ENCODE assay signal across 19 cellular contexts in genomic region chr11:75439026-75439425, GRCh38. TPM values are rescaled to one million over a fixed set of nuclear protein-coding genes. Genes with fewer than 3 reads are reported as not detected.
A peak's percentile ranks its signal among the peaks of the same experiment; 100 is the strongest.
DNase-seq lines count a peak whose midpoint lies in the region; ATAC-seq and TF ChIP-seq lines count a peak whose summit lies in the region.
"Had no signal": no experiment of that assay in that cellular context is flagged by ENCODE, and none has a peak within 500 bp of the region (broad histone marks: within the 10 kb centered on the region; RNA-seq: fewer than 3 reads in every experiment).

No MANE protein-coding gene starts in this region.

- no peak overlapping the region for H2BK120ac ChIP-seq in neuronal stem cell (ENCODE audit: low read depth, low read length)

- no peak overlapping the region for H3K27ac ChIP-seq in BLaER1 treated with 17β-estradiol and CSF1 and Interleukin-3, amounts not matched to agents 10 nM and 100 nM
- H3K27ac ChIP-seq in HEK293 (ENCODE audit: extremely low read depth, low read depth, low read length): no peak overlapping the region
- H3K27ac ChIP-seq in neuronal stem cell (replicated peaks; ENCODE audit: low read length): no peak overlapping the region
- H3K27ac ChIP-seq: C4-2B, GM23248 had no signal

- no peaks in the 10 kb centered on the region for H3K27me3 Mint-ChIP-seq in activated T-helper 17 cell treated with anti-CD3 and anti-CD28 coated beads, Interleukin-2, amount 50 U/mL, for 72 hours
- H3K27me3 Mint-ChIP-seq in stimulated activated naive B cell treated with anti-CD40 and anti-IgM and Interleukin-4, amounts not matched to agents 10 μg/mL and 1 μg/mL and 100 μg/mL, for 72 hours: peaks cover 19 to 23% of the 10 kb centered on the region in 2 donors
- H3K27me3 Mint-ChIP-seq: B cell, IgD-negative memory B cell had no signal

- WGBS in neuronal stem cell (ENCODE audit: extremely low coverage in 2 of 2, insufficient read length in 2 of 2, insufficient replicate concordance in 1 of 2), 2 donors: no CpG with 5 or more reads among the region's 14 CpGs

- peak overlapping the region in 6 of 11 experiments; percentile 13 to 53 (median 36); a peak in 5 of 22 replicates for H3K4me2 ChIP-seq in BLaER1 treated with 17β-estradiol and CSF1 and Interleukin-3, amounts not matched to agents 10 nM and 100 nM
- H3K4me2 ChIP-seq in neuronal stem cell (ENCODE audit: insufficient read depth, low read length, poor library complexity, severe bottlenecking): no peak overlapping the region

- H3K36me3 ChIP-seq in BLaER1 treated with 17β-estradiol and CSF1 and Interleukin-3, amounts not matched to agents 10 nM and 100 nM: peaks cover 0 to 6% (median 0%) of the 10 kb centered on the region in 11 experiments; a peak in 2 of 22 replicates
- no peaks in the 10 kb centered on the region for H3K36me3 ChIP-seq in HEK293 (ENCODE audit: control insufficient read depth in 2 of 2, insufficient read depth in 1 of 2, low read length in 2 of 2)
- peaks cover 0 to 3% of the 10 kb centered on the region in 2 donors for H3K36me3 ChIP-seq in neuronal stem cell (replicated peaks in 1 of 2; ENCODE audit: control insufficient read depth in 2 of 2, insufficient read depth in 2 of 2, low read length in 2 of 2)

- no peak overlapping the region for H2BK5ac ChIP-seq in neuronal stem cell (ENCODE audit: low read length)

- H3K27me3 ChIP-seq in BLaER1 treated with 17β-estradiol and CSF1 and Interleukin-3, amounts not matched to agents 10 nM and 100 nM: peaks cover 0 to 2% (median 0%) of the 10 kb centered on the region in 11 experiments; a peak in 1 of 22 replicates
- H3K27me3 ChIP-seq in neuronal stem cell (ENCODE audit: control insufficient read depth in 3 of 3, insufficient read depth in 3 of 3, low read depth in 1 of 3, low read length in 3 of 3): peaks cover 0 to 49% (median 0%) of the 10 kb centered on the region in 3 experiments

- H3K4me1 Mint-ChIP-seq in activated T-helper 17 cell treated with anti-CD3 and anti-CD28 coated beads, Interleukin-2, amount 50 U/mL, for 72 hours: peaks cover 7% of the 10 kb centered on the region
- no peaks in the 10 kb centered on the region for H3K4me1 Mint-ChIP-seq in stimulated activated naive B cell treated with anti-CD40 and anti-IgM and Interleukin-4, amounts not matched to agents 10 μg/mL and 1 μg/mL and 100 μg/mL, for 72 hours
- H3K4me1 Mint-ChIP-seq: B cell had no signal

- no peak overlapping the region for H2BK12ac ChIP-seq in neuronal stem cell (ENCODE audit: low read length)

- CTCF ChIA-PET in HEK293 (lab: Yijun Ruan, JAX): interaction anchor here (0.6 to 1.4 kb wide), 4 partner anchors 12 to 160 kb away, joined by 3 read pairs; no protein-coding TSS in a partner anchor

- H2AFZ ChIP-seq in neuronal stem cell (ENCODE audit: low read length): no peak overlapping the region
- H2AFZ ChIP-seq: GM23248 had no signal

- H3K9me3 Mint-ChIP-seq in activated T-helper 17 cell treated with anti-CD3 and anti-CD28 coated beads, Interleukin-2, amount 50 U/mL, for 72 hours: no peaks in the 10 kb centered on the region
- no peaks in the 10 kb centered on the region for H3K9me3 Mint-ChIP-seq in stimulated activated naive B cell treated with anti-CD40 and anti-IgM and Interleukin-4, amounts not matched to agents 10 μg/mL and 1 μg/mL and 100 μg/mL, for 72 hours
- H3K9me3 Mint-ChIP-seq: CD4-positive, alpha-beta T cell; HFFc6; IgD-negative memory B cell had no signal

- TF ChIP-seq CTCF in HEK293 (tag by site-specific recombination; IDR thresholded peaks at IDR 0.05): no peak

- H3K9ac ChIP-seq in BLaER1 treated with 17β-estradiol and CSF1 and Interleukin-3, amounts not matched to agents 10 nM and 100 nM: peak overlapping the region in 3 of 11 experiments; percentile 6 to 27 (median 24); a peak in 2 of 22 replicates
- H3K9ac ChIP-seq in neuronal stem cell (ENCODE audit: low read depth, low read length, poor library complexity): peak overlapping the region; percentile 71
- H3K9ac ChIP-seq: GM23248 had no signal

- no peak overlapping the region for H3K23ac ChIP-seq in neuronal stem cell (ENCODE audit: low read depth, low read length, poor library complexity)

- peaks cover 0 to 15% (median 0%) of the 10 kb centered on the region in 11 experiments; a peak in 3 of 22 replicates for H4K20me1 ChIP-seq in BLaER1 treated with 17β-estradiol and CSF1 and Interleukin-3, amounts not matched to agents 10 nM and 100 nM

- H3K4me3 Mint-ChIP-seq in activated T-helper 17 cell treated with anti-CD3 and anti-CD28 coated beads, Interleukin-2, amount 50 U/mL, for 72 hours: no peak overlapping the region
- H3K4me3 Mint-ChIP-seq in stimulated activated naive B cell treated with anti-CD40 and anti-IgM and Interleukin-4, amounts not matched to agents 10 μg/mL and 1 μg/mL and 100 μg/mL, for 72 hours: no peak overlapping the region
- H3K4me3 Mint-ChIP-seq: B cell; CD4-positive, alpha-beta T cell; HFFc6; IgD-negative memory B cell had no signal

- H3K4me3 ChIP-seq in BLaER1 treated with 17β-estradiol and CSF1 and Interleukin-3, amounts not matched to agents 10 nM and 100 nM: no peak overlapping the region
- H3K4me3 ChIP-seq in HEK293 (ENCODE audit: low read depth, low read length) (no peak overlapping the region), neuronal stem cell (ENCODE audit: low read length in 2 of 2) (no peak overlapping the region)
- H3K4me3 ChIP-seq: GM23248 had no signal

- no peak overlapping the region for H4K8ac ChIP-seq in neuronal stem cell (ENCODE audit: low read depth, low read length)

- H3K79me1 ChIP-seq in neuronal stem cell (ENCODE audit: low read depth, low read length): no peaks in the 10 kb centered on the region

- no peak overlapping the region for H2AK5ac ChIP-seq in neuronal stem cell (ENCODE audit: low read depth, low read length)

- no peak overlapping the region for H3K4ac ChIP-seq in neuronal stem cell (ENCODE audit: low read length)

- no peak overlapping the region for H3K14ac ChIP-seq in neuronal stem cell (ENCODE audit: low read length)

- peaks cover 14% of the 10 kb centered on the region for H3K36me3 Mint-ChIP-seq in activated T-helper 17 cell treated with anti-CD3 and anti-CD28 coated beads, Interleukin-2, amount 50 U/mL, for 72 hours (ENCODE audit: low read depth)
- no peaks in the 10 kb centered on the region for H3K36me3 Mint-ChIP-seq in stimulated activated naive B cell treated with anti-CD40 and anti-IgM and Interleukin-4, amounts not matched to agents 10 μg/mL and 1 μg/mL and 100 μg/mL, for 72 hours

- H3K18ac ChIP-seq in neuronal stem cell (ENCODE audit: low read length): peak overlapping the region; percentile 70

- ATAC-seq in activated T-helper 17 cell treated with anti-CD3 and anti-CD28 coated beads, Interleukin-2, amount 50 U/mL, for 72 hours (replicated peaks): no peak
- ATAC-seq in GM21529 (IDR thresholded peaks at IDR 0.05; ENCODE audit: unreplicated experiment): no peak
- no peak for ATAC-seq in stimulated activated naive B cell treated with anti-CD40 and anti-IgM and Interleukin-4, amounts not matched to agents 10 μg/mL and 1 μg/mL and 100 μg/mL, for 72 hours (replicated peaks)
- ATAC-seq in HG03521 (IDR thresholded peaks at IDR 0.05; ENCODE audit: unreplicated experiment): no peak

- no peaks in the 10 kb centered on the region for H3K9me3 ChIP-seq in BLaER1 treated with 17β-estradiol and CSF1 and Interleukin-3, amounts not matched to agents 10 nM and 100 nM (replicated peaks in 1 of 11)
- H3K9me3 ChIP-seq in HEK293 (ENCODE audit: control insufficient read depth, insufficient read depth, low read depth, low read length) (no peaks in the 10 kb centered on the region), neuronal stem cell (replicated peaks in 1 of 2; ENCODE audit: control insufficient read depth in 2 of 2, insufficient read depth in 1 of 2, low read depth in 1 of 2, low read length in 2 of 2) (peaks cover 0 to 2% of the 10 kb centered on the region in 2 donors)

- POLR2A ChIA-PET in HEK293 (lab: Yijun Ruan, JAX): no interaction called here

- DNase-seq in neuronal stem cell (ENCODE audit: low spot score) (no peak), COLO829 (ENCODE audit: low spot score) (no peak)
- no peak for DNase-seq in stimulated activated naive B cell treated with anti-CD40 and anti-IgM and Interleukin-4, amounts not matched to agents 10 μg/mL and 1 μg/mL and 100 μg/mL, for 72 hours
- DNase-seq: CD4-positive, alpha-beta T cell; DMS 273 treated with DMSO at 0.1 percent for 48 hours; DMS53; HCEC 1CT; KBM-7 had no signal

- H4K91ac ChIP-seq in neuronal stem cell (ENCODE audit: low read depth, low read length, poor library complexity): no peak overlapping the region

- peaks cover 0 to 9% (median 6%) of the 10 kb centered on the region in 10 experiments; a peak in 8 of 20 replicates for H3K4me1 ChIP-seq in BLaER1 treated with 17β-estradiol and CSF1 and Interleukin-3, amounts not matched to agents 10 nM and 100 nM
- H3K4me1 ChIP-seq in HEK293 (ENCODE audit: control insufficient read depth, insufficient read depth, low read length) (no peaks in the 10 kb centered on the region), neuronal stem cell (ENCODE audit: control insufficient read depth in 2 of 2, insufficient read depth in 1 of 2, low read depth in 1 of 2, low read length in 2 of 2) (peaks cover 1 to 2% of the 10 kb centered on the region in 2 donors)

- peak overlapping the region; percentile 58 for H3K27ac Mint-ChIP-seq in activated T-helper 17 cell treated with anti-CD3 and anti-CD28 coated beads, Interleukin-2, amount 50 U/mL, for 72 hours
- H3K27ac Mint-ChIP-seq in stimulated activated naive B cell treated with anti-CD40 and anti-IgM and Interleukin-4, amounts not matched to agents 10 μg/mL and 1 μg/mL and 100 μg/mL, for 72 hours: no peak overlapping the region
- H3K27ac Mint-ChIP-seq: B cell; CD4-positive, alpha-beta T cell; HFFc6 had no signal

- H2BK15ac ChIP-seq in neuronal stem cell (ENCODE audit: low read length): no peak overlapping the region

TF ChIP-seq in HEK293, 187 proteins besides CTCF, POLR2A, EP300 and RAD21 (continues in another document):
- TF ChIP-seq ZFP3 (tag by site-specific recombination; IDR thresholded peaks at IDR 0.05; ENCODE audit: low read depth): no peak

RNA-seq across cellular contexts. Expression of gene KLHL35, which starts 6.0 kb away (rescaled TPM):
- 1 to 10 TPM in 1 of 2 donors, under 1 TPM in 1; 0.50 to 1.2 TPM for total RNA-seq in activated T-helper 17 cell treated with anti-CD3 and anti-CD28 coated beads, Interleukin-2, amount 50 U/mL, for 72 hours
- polyA plus RNA-seq in neuronal stem cell (2013, experiment 1 of 2): 1.2 TPM
- polyA plus RNA-seq in neuronal stem cell (2013, experiment 2 of 2): 1.5 TPM
- total RNA-seq: A172, HFFc6 had no signal

RNA-seq across cellular contexts. Expression of gene RPS3, which starts 39.7 kb away (rescaled TPM):
- 1,000 to 10,000 TPM; 4,623 to 5,372 TPM for total RNA-seq in activated T-helper 17 cell treated with anti-CD3 and anti-CD28 coated beads, Interleukin-2, amount 50 U/mL, for 72 hours
- polyA plus RNA-seq in neuronal stem cell (2013, experiment 1 of 2): 5,741 TPM
- polyA plus RNA-seq in neuronal stem cell (2013, experiment 2 of 2): 5,744 TPM
